Comparison of ENCODE assay signal across 22 cellular contexts in the genomic region with DNA sequence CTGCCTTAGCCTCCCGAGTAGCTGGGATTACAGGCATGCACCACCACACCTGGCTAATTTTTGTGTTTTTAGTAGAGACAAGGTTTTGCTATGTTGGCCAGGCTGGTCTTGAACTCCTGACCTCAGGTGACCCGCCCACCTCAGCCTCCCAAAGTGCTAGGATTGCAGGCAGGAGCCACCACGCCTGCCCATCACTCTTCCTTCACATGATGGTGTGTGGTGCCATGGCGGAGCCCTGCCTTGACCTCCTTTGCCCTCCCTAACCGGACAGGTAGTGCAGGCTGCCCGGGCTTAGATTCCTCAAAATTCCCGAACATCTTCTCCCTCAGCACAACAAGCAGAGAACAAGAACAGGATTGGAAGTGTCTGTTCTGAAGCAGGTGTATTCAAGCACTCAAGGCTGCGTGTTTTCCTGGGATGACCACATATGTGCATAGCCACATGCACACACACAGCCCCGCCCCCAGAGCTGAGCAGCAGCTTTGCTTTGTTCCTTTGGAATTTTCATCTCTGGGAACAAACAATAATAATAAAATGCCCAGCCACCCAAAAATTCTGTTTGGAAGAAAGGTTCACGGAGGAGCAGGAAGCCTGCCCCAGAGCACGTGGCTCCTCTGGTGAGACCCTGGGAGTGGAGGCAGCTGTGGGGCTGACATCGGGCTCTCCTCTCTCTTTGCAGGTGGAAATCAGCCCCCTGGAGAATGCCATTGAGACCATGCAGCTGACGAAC.
A peak's percentile ranks its signal among the peaks of the same experiment; 100 is the strongest.
DNase-seq lines count a peak whose midpoint lies in the region; ATAC-seq and TF ChIP-seq lines count a peak whose summit lies in the region.
"Had no signal": no experiment of that assay in that cellular context is flagged by ENCODE, and none has a peak within 500 bp of the region (broad histone marks: within the 10 kb centered on the region; RNA-seq: fewer than 3 reads in every experiment).

No MANE protein-coding gene starts in this region.

- H3K27ac Mint-ChIP-seq in neural progenitor cell (peak overlapping the region; percentile 15), GM23338 (no peak overlapping the region)
- H3K27ac Mint-ChIP-seq in activated naive CD8-positive, alpha-beta T cell treated with anti-CD3 and anti-CD28 coated beads, Interleukin-2, amount 50 U/mL, for 24 hours, result no peak overlapping the region
- H3K27ac Mint-ChIP-seq: B cell; CD4-positive, CD25-positive, alpha-beta regulatory T cell; CD8-positive, alpha-beta T cell; HFFc6 had no signal

- no peak for TF ChIP-seq POLR2A in spleen (IDR thresholded peaks at IDR 0.05)

- H3K36me3 Mint-ChIP-seq in neural progenitor cell (peaks cover 9% of the 10 kb centered on the region), GM23338 (ENCODE audit: low read depth) (peaks cover 15% of the 10 kb centered on the region)
- H3K36me3 Mint-ChIP-seq in activated naive CD8-positive, alpha-beta T cell treated with anti-CD3 and anti-CD28 coated beads, Interleukin-2, amount 50 U/mL, for 24 hours (ENCODE audit: low read depth), result no peaks in the 10 kb centered on the region
- H3K36me3 Mint-ChIP-seq: CD4-positive, CD25-positive, alpha-beta regulatory T cell; CD8-positive, alpha-beta T cell had no signal

- no peak overlapping the region for H3K4me3 ChIP-seq in right cardiac atrium (ENCODE audit: low read length)
- no peak overlapping the region for H3K4me3 ChIP-seq in neural progenitor cell
- no peak overlapping the region for H3K4me3 ChIP-seq in spleen
- no peak overlapping the region for H3K4me3 ChIP-seq in GM23248
- H3K4me3 ChIP-seq in GM23338, result no peak overlapping the region
- H3K4me3 ChIP-seq: BLaER1, GM12878, HAP-1 had no signal

- DNase-seq in left ventricle myocardium superior (no peak), right cardiac atrium (no peak), neural progenitor cell (ENCODE audit: low spot score) (no peak), spleen (peak; percentile 33), amniotic stem cell (lab: John Stamatoyannopoulos, UW) (no peak), GM23248 (no peak), GM23338 (ENCODE audit: low spot score) (no peak)
- no peak for DNase-seq in activated naive CD8-positive, alpha-beta T cell treated with anti-CD3 and anti-CD28 coated beads, Interleukin-2, amount 50 U/mL, for 24 hours
- DNase-seq: Caco-2; CD4-positive, CD25-positive, alpha-beta regulatory T cell; CD8-positive, alpha-beta T cell; DMS153; EL; GDM1; GOT3; HFFc6 had no signal

- no peaks in the 10 kb centered on the region for H3K79me2 ChIP-seq in neural progenitor cell (ENCODE audit: low read depth)
- no peaks in the 10 kb centered on the region for H3K79me2 ChIP-seq in GM23248 (ENCODE audit: insufficient read depth)
- no peaks in the 10 kb centered on the region for H3K79me2 ChIP-seq in GM23338 (replicated peaks; ENCODE audit: insufficient read depth)

- H3K4me1 ChIP-seq in right cardiac atrium (ENCODE audit: control insufficient read depth, insufficient read depth, low read length) (no peaks in the 10 kb centered on the region), neural progenitor cell (peaks cover 40% of the 10 kb centered on the region), spleen (no peaks in the 10 kb centered on the region), GM23248 (ENCODE audit: insufficient read depth) (no peaks in the 10 kb centered on the region), GM23338 (ENCODE audit: insufficient read depth) (no peaks in the 10 kb centered on the region)
- H3K4me1 ChIP-seq: Caco-2, HAP-1 had no signal

- H3K27me3 ChIP-seq in right cardiac atrium (ENCODE audit: control insufficient read depth, insufficient read depth) (no peaks in the 10 kb centered on the region), neural progenitor cell (no peaks in the 10 kb centered on the region), spleen (replicated peaks in 1 of 7) (no peaks in the 10 kb centered on the region), GM23248 (replicated peaks; ENCODE audit: insufficient read depth) (no peaks in the 10 kb centered on the region), GM23338 (ENCODE audit: insufficient read depth) (no peaks in the 10 kb centered on the region)
- H3K27me3 ChIP-seq: BLaER1 had no signal

- H3K9me3 ChIP-seq in right cardiac atrium (ENCODE audit: control insufficient read depth, low read length) (no peaks in the 10 kb centered on the region), neural progenitor cell (ENCODE audit: low read depth) (no peaks in the 10 kb centered on the region), spleen (no peaks in the 10 kb centered on the region), GM23248 (ENCODE audit: low read depth) (no peaks in the 10 kb centered on the region)
- H3K9me3 ChIP-seq: BLaER1, Caco-2, HAP-1 had no signal

- H3K27ac ChIP-seq in right cardiac atrium (ENCODE audit: low read length) (no peak overlapping the region), neural progenitor cell (no peak overlapping the region), spleen (no peak overlapping the region), GM23248 (no peak overlapping the region), GM23338 (ENCODE audit: low read depth) (no peak overlapping the region)
- H3K27ac ChIP-seq: 22Rv1, BLaER1, C4-2B had no signal

- H3K4me2 ChIP-seq in neural progenitor cell, result no peak overlapping the region
- H3K4me2 ChIP-seq in GM23248 (ENCODE audit: unreplicated experiment), result no peak overlapping the region
- no peak overlapping the region for H3K4me2 ChIP-seq in GM23338
- H3K4me2 ChIP-seq: BLaER1 had no signal

- peaks cover 10% of the 10 kb centered on the region for H3F3A ChIP-seq in neural progenitor cell (ENCODE audit: low read depth)
- no peaks in the 10 kb centered on the region for H3F3A ChIP-seq in GM23248 (ENCODE audit: insufficient read depth)
- H3F3A ChIP-seq in GM23338 (replicated peaks; ENCODE audit: low read depth), result no peaks in the 10 kb centered on the region

- H3K9me3 Mint-ChIP-seq in neural progenitor cell (no peaks in the 10 kb centered on the region), GM23338 (no peaks in the 10 kb centered on the region)
- H3K9me3 Mint-ChIP-seq in activated naive CD8-positive, alpha-beta T cell treated with anti-CD3 and anti-CD28 coated beads, Interleukin-2, amount 50 U/mL, for 24 hours, result no peaks in the 10 kb centered on the region
- H3K9me3 Mint-ChIP-seq: CD4-positive, CD25-positive, alpha-beta regulatory T cell; CD8-positive, alpha-beta T cell; HFFc6 had no signal

- H3K4me3 Mint-ChIP-seq in neural progenitor cell, result no peak overlapping the region
- H3K4me3 Mint-ChIP-seq in activated naive CD8-positive, alpha-beta T cell treated with anti-CD3 and anti-CD28 coated beads, Interleukin-2, amount 50 U/mL, for 24 hours, result no peak overlapping the region
- H3K4me3 Mint-ChIP-seq in GM23338, result no peak overlapping the region
- H3K4me3 Mint-ChIP-seq: B cell; CD4-positive, CD25-positive, alpha-beta regulatory T cell; CD8-positive, alpha-beta T cell; HFFc6 had no signal

- H3K9me2 ChIP-seq in GM23248 (ENCODE audit: insufficient read depth) (no peaks in the 10 kb centered on the region), GM23338 (ENCODE audit: insufficient read depth) (no peaks in the 10 kb centered on the region)

- 94% methylated on average over 13 of the region's 13 CpGs for WGBS in right cardiac atrium
- 87 to 95% (median 91%) methylated on average over 13 of the region's 13 CpGs for WGBS in spleen, 5 donors
- 96 to 98% methylated on average over 13 of the region's 13 CpGs for WGBS in GM23248 (ENCODE audit: low coverage in 1 of 2, low lambda C conversion rate in 2 of 2, missing lambda C conversion rate in 2 of 2), 2 experiments

- no peak for TF ChIP-seq CTCF in neural progenitor cell (IDR thresholded peaks at IDR 0.05)
- TF ChIP-seq CTCF in spleen (IDR thresholded peaks at IDR 0.05 in 8 of 11, conservative IDR thresholded peaks at IDR 0.05 in 3 of 11), result no peak
- TF ChIP-seq CTCF in GM23338 (conservative IDR thresholded peaks at IDR 0.05; ENCODE audit: low read depth in 2 of 2), result no peak

- no peaks in the 10 kb centered on the region for H3K36me3 ChIP-seq in neural progenitor cell
- H3K36me3 ChIP-seq in spleen, result peaks cover 0 to 26% (median 0%) of the 10 kb centered on the region in 6 donors
- 0 out of 2 replicates have a peak, but pooled peaks cover 5% of the 10 kb centered on the region for H3K36me3 ChIP-seq in GM23248 (ENCODE audit: low read depth)
- no peaks in the 10 kb centered on the region for H3K36me3 ChIP-seq in GM23338 (ENCODE audit: insufficient read depth)
- H3K36me3 ChIP-seq: BLaER1, HAP-1 had no signal

- H3K4me1 Mint-ChIP-seq in neural progenitor cell (peaks cover 24% of the 10 kb centered on the region), GM23338 (peaks cover 5% of the 10 kb centered on the region; the same call in 2 of the 3 replicates)
- H3K4me1 Mint-ChIP-seq in activated naive CD8-positive, alpha-beta T cell treated with anti-CD3 and anti-CD28 coated beads, Interleukin-2, amount 50 U/mL, for 24 hours, result no peaks in the 10 kb centered on the region
- H3K4me1 Mint-ChIP-seq: B cell; CD4-positive, CD25-positive, alpha-beta regulatory T cell had no signal

- intact Hi-C loops in left ventricle myocardium superior (cut with micrococcal nuclease), result no loop called here
- intact Hi-C loops in right cardiac atrium (cut with DNase I), result no loop called here
- intact Hi-C loops in spleen (cut with DNase I; ENCODE audit: low total_unique reads), result no loop called here

- H3K27me3 Mint-ChIP-seq in neural progenitor cell (ENCODE audit: insufficient read depth, low read depth) (no peaks in the 10 kb centered on the region), GM23338 (ENCODE audit: insufficient read depth, low read depth, poor library complexity) (peaks cover 9% of the 10 kb centered on the region)
- no peaks in the 10 kb centered on the region for H3K27me3 Mint-ChIP-seq in activated naive CD8-positive, alpha-beta T cell treated with anti-CD3 and anti-CD28 coated beads, Interleukin-2, amount 50 U/mL, for 24 hours
- H3K27me3 Mint-ChIP-seq: B cell; CD4-positive, CD25-positive, alpha-beta regulatory T cell had no signal

- H4K20me1 ChIP-seq in neural progenitor cell (ENCODE audit: low read depth) (no peaks in the 10 kb centered on the region), GM23248 (ENCODE audit: insufficient read depth) (no peaks in the 10 kb centered on the region), GM23338 (replicated peaks; ENCODE audit: insufficient read depth) (no peaks in the 10 kb centered on the region)
- H4K20me1 ChIP-seq: BLaER1 had no signal

- H2AFZ ChIP-seq in neural progenitor cell (replicated peaks), result no peak overlapping the region
- H2AFZ ChIP-seq in GM23248, result no peak overlapping the region
- no peak overlapping the region for H2AFZ ChIP-seq in GM23338

- in situ Hi-C loops in GM23248 (cut with MboI), result no loop called here

- no peak overlapping the region for H3K9ac ChIP-seq in neural progenitor cell
- H3K9ac ChIP-seq in GM23248, result no peak overlapping the region
- H3K9ac ChIP-seq: BLaER1 had no signal

- ATAC-seq in left ventricle myocardium superior (peak; percentile 7), right cardiac atrium (no peak), GM23338 (no peak)
- ATAC-seq in activated naive CD8-positive, alpha-beta T cell treated with anti-CD3 and anti-CD28 coated beads, Interleukin-2, amount 50 U/mL, for 24 hours, result no peak
- ATAC-seq: CD8-positive, alpha-beta T cell; GM12878 had no signal

TF ChIP-seq in GM23338, 12 proteins besides CTCF, POLR2A, EP300 and RAD21 (continues in another document):
- TF ChIP-seq CREB1 (CRISPR knock-in tag; IDR thresholded peaks at IDR 0.05; ENCODE audit: low read depth), result no peak
